8 cellular contexts compared by ENCODE assay signal in genomic region chr4:2261853-2262144, GRCh38. TPM values are rescaled to one million over a fixed set of nuclear protein-coding genes. Genes with fewer than 3 reads are reported as not detected.
A peak's percentile ranks its signal among the peaks of the same experiment; 100 is the strongest.
DNase-seq lines count a peak whose midpoint lies in the region; ATAC-seq and TF ChIP-seq lines count a peak whose summit lies in the region.

Gene MXD4, minus strand, starts transcription at chr4:2262109. Its CDS starts 129 bp downstream, at chr4:2261980.

- H3K27ac ChIP-seq in caudate nucleus (ENCODE audit: low read depth, low read length) (peak within 1 kb of the TSS; percentile 90), lower lobe of right lung (peak within 1 kb of the TSS; percentile 94), tibial nerve (peak within 1 kb of the TSS; percentile 90 to 98 (median 96))

- intact Hi-C loops in lower lobe of right lung (cut with DNase I) = no loop called here

- H3K4me3 ChIP-seq in lower lobe of right lung = peak within 1 kb of the TSS; percentile 98
- peak within 1 kb of the TSS; percentile 76 to 99 (median 88) for H3K4me3 ChIP-seq in tibial nerve

- TF ChIP-seq POLR2A in tibial nerve (IDR thresholded peaks at IDR 0.05) = peak in 1 of 2 donors; percentile 51

- TF ChIP-seq CTCF in lower lobe of right lung (IDR thresholded peaks at IDR 0.05) = no peak
- no peak for TF ChIP-seq CTCF in tibial nerve (IDR thresholded peaks at IDR 0.05)

- H3K36me3 ChIP-seq in lower lobe of right lung = peaks cover 23% of the 10 kb centered on the region
- H3K36me3 ChIP-seq in tibial nerve = peaks cover 0 to 12% (median 0%) of the 10 kb centered on the region in 3 donors

- peak; percentile 2 for ATAC-seq in GM18502 (IDR thresholded peaks at IDR 0.05; ENCODE audit: poor library complexity, unreplicated experiment)
- no peak for ATAC-seq in lower lobe of right lung

- TF ChIP-seq EP300 in tibial nerve (IDR thresholded peaks at IDR 0.05) = no peak

- no peaks in the 10 kb centered on the region for H3K9me3 ChIP-seq in lower lobe of right lung
- H3K9me3 ChIP-seq in tibial nerve = no peaks in the 10 kb centered on the region

- DNase-seq in HT1080 (ENCODE audit: low read depth) (no peak), caudate nucleus (lab: John Stamatoyannopoulos, UW) (no peak), lower lobe of right lung (no peak), tibial nerve (ENCODE audit: low spot score in 2 of 2) (no peak), OCI-M1 (lab: John Stamatoyannopoulos, UW) (no peak), DMS 273 (lab: John Stamatoyannopoulos, UW; ENCODE audit: unreplicated experiment) (no peak)
- no peak for DNase-seq in activated CD4-positive, CD25-positive, alpha-beta regulatory T cell (lab: John Stamatoyannopoulos, UW)

- H3K27me3 ChIP-seq in lower lobe of right lung (ENCODE audit: low read depth) (no peaks in the 10 kb centered on the region), tibial nerve (no peaks in the 10 kb centered on the region)

- H3K4me1 ChIP-seq in lower lobe of right lung = peaks cover 72% of the 10 kb centered on the region
- H3K4me1 ChIP-seq in tibial nerve = peaks cover 0 to 83% (median 65%) of the 10 kb centered on the region in 4 donors

- 0 to 1% methylated on average over 21 to 34 of the region's 46 CpGs for WGBS in tibial nerve, 2 donors

RNA-seq across cellular contexts. Expression of gene MXD4, which starts in this region (rescaled TPM):
- 12.1 and 17.3 TPM in 2 replicates for total RNA-seq in HT1080 (2014; rRNA removed; shearing (Covaris generic))
- polyA plus RNA-seq in HT1080 (2015; cell fraction: cytosol; rRNA removed) = 13.0 TPM in 2 replicates
- polyA plus RNA-seq in HT1080 (2015; cell fraction: nucleus; rRNA removed) = 15.8 and 17.4 TPM in 2 replicates
- total RNA-seq in lower lobe of right lung = 74.3 TPM
- total RNA-seq in tibial nerve = 10 to 100 TPM; 62.4 to 77.1 (median 62.9) TPM
